In the genomic region with DNA sequence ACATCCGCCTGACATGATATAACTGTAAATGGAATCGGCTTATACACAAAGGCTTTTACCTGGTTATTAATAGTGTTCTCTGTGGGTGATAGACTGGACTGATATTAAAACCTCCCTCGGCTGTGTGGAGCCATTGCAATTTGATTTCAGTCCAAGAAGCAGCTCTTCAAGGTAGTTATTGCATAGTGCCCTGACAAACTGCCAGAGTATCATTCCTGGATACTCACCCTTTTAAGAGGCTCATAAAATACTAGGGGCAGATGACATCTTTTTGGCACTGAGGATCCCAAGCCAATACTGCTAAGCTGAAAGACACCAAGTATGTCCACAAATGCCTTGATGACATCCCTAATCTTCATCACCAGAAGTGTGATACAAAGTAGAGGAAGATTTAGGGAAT, we compare ENCODE assay signal across 21 cellular contexts.
DNase-seq lines count a peak whose midpoint lies in the region; ATAC-seq lines count a peak whose summit lies in the region.
"Had no signal": no experiment of that assay in that cellular context is flagged by ENCODE, and none has a peak within 500 bp of the region (broad histone marks: within the 10 kb centered on the region; RNA-seq: fewer than 3 reads in every experiment).

No MANE protein-coding gene starts in this region.

- DNase-seq in DMS79 treated with DMSO at 0.1 percent for 48 hours (lab: John Stamatoyannopoulos, UW) (peak; percentile 24), DMS79 (lab: John Stamatoyannopoulos, UW) (no peak), NCI-H2196 (lab: John Stamatoyannopoulos, UW; ENCODE audit: unreplicated experiment) (peak; percentile 47), SK-N-DZ (ENCODE audit: low spot score) (peak; percentile 22), skeletal muscle cell (ENCODE audit: low read depth) (peak; percentile 57), GM03348 (ENCODE audit: low spot score) (no peak), SKM-1 (lab: John Stamatoyannopoulos, UW; ENCODE audit: unreplicated experiment) (no peak)
- DNase-seq: ACHN; CD4-positive, alpha-beta T cell; COR-L47; DMS153; GDM1; KG1; NCI-H1417; NCI-H187 treated with DMSO at 0.1 percent for 48 hours; NCI-H2171; NK-92 treated with Interleukin-12 subunit alpha and Interleukin-12 subunit beta, amount 100 ng/mL, for 24 hours; Peyer's patch; T1000 had no signal

- H3K4me3 ChIP-seq in skeletal muscle cell (ENCODE audit: low read depth, low read length): no peak overlapping the region
- H3K4me3 ChIP-seq: BLaER1, Peyer's patch had no signal

- ATAC-seq in GM21390 (IDR thresholded peaks at IDR 0.05; ENCODE audit: unreplicated experiment): no peak

Comparison
In these comparisons a context has a peak if more than half of its experiments do, and no peak if none do; other contexts are left out.
1. DNase-seq: peak in DMS79 treated with DMSO at 0.1 percent for 48 hours (single experiment), NCI-H2196 (single experiment), SK-N-DZ (single experiment) and skeletal muscle cell (single experiment); none in DMS79 (single experiment), GM03348 (single experiment) and SKM-1 (single experiment).